Comparison of ENCODE assay signal across 28 cellular contexts in genomic region chr13:21225841-21226581, GRCh38.
"Had no signal": no experiment of that assay in that cellular context is flagged by ENCODE, and none has a peak within 500 bp of the region (broad histone marks: within the 10 kb centered on the region; RNA-seq: fewer than 3 reads in every experiment).

No MANE protein-coding gene starts in this region.

- ATAC-seq: activated CD4-positive, alpha-beta T cell treated with anti-CD3 and anti-CD28 coated beads for 36 hours; activated CD4-positive, CD25-positive, alpha-beta regulatory T cell treated with anti-CD3 and anti-CD28 coated beads, Interleukin-2, amount 50 U/mL, for 24 hours; activated CD8-positive, alpha-beta T cell treated with anti-CD3 and anti-CD28 coated beads, Interleukin-2, amount 10 ng/mL, durations not matched to agents 7 days and 5 days; activated naive CD4-positive, alpha-beta T cell treated with anti-CD3 and anti-CD28 coated beads, Interleukin-2, amount 50 U/mL, for 72 hours; WTC11 had no signal

- FAIRE-seq: bronchial epithelial cell, TTC549 had no signal

- DNase-seq: activated CD4-positive, alpha-beta T cell treated with anti-CD3 and anti-CD28 coated beads for 36 hours; activated CD4-positive, alpha-beta T cell treated with anti-CD3 and anti-CD28 coated beads, Interleukin-2, amount 10 ng/mL, durations not matched to agents 7 days and 5 days; activated CD4-positive, alpha-beta T cell treated with anti-CD3 and anti-CD28 coated beads, Interleukin-2, amount 50 U/mL, for 48 hours; activated gamma-delta T cell; activated naive CD4-positive, alpha-beta T cell treated with anti-CD3 and anti-CD28 coated beads for 36 hours; activated T-cell treated with anti-CD3 and anti-CD28 coated beads, Interleukin-2, amount 50 U/mL, for 24 hours; anterior cingulate cortex; caudate nucleus; cerebellar nuclear complex; MV-4-11; NCI-H1092; NCI-H1417 treated with DMSO at 0.1 percent for 48 hours; NCI-H187 treated with DMSO at 0.1 percent for 48 hours; NCI-H2081; NCI-H2171 treated with DMSO at 0.1 percent for 48 hours; NCI-H226; NCI-H446 treated with DMSO at 0.1 percent for 48 hours; NCI-H524; NCI-H69; OCI-M1; Right ventricle myocardium superior; T1000 had no signal
